19 cellular contexts compared by ENCODE assay signal in the genomic region with DNA sequence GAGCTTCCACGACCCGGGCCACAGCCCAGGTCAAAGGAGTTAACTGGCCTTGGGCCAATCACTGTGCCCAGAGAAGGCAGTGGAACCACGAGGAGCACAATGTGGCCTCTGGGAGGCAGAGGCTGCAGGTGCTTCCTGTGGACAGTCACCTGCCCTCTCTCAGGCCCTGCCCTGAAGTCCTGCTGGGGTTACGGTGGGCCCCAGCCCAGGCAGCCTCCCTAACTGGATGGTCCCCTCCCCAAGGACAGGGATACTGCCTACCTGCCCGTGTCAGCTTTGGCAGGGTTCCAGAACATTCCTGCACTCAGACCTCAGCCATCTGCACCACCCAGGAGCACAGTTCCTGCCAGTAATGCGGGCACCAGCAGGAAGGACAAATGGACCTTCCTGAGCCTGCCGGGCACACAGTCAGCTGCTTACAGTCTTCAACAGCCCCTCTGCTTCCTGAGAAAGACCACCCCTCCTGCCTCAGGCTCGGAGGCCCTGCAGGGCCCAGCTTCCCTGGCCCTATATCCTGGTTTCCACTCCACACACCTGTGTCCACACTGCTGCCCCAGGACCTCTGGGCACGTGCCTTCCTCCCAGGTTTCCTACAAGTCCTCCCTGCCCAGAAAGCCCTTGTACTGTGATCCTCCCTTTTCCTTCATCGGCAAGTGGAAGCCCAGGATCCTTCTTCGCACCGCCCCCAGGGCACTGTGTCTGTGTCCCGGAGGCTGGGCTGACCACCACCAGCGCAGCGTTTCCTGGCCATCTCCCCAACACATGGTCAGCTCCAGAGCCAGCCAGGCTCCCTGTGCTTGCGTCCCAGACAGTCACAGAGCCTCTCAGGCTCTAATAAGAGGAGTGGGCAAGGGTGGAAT. TPM values are rescaled to one million over a fixed set of nuclear protein-coding genes. Genes with fewer than 3 reads are reported as not detected.
DNase-seq lines count a peak whose midpoint lies in the region; ATAC-seq and TF ChIP-seq lines count a peak whose summit lies in the region.
"Had no signal": no experiment of that assay in that cellular context is flagged by ENCODE, and none has a peak within 500 bp of the region (broad histone marks: within the 10 kb centered on the region; RNA-seq: fewer than 3 reads in every experiment).

No MANE protein-coding gene starts in this region.

- intact Hi-C loops in left ventricle myocardium superior (cut with micrococcal nuclease) (no loop called here), cardiac septum (cut with DNase I) (no loop called here), breast epithelium (cut with DNase I; ENCODE audit: low total_unique reads) (no loop called here)

- no peaks in the 10 kb centered on the region for H3K27me3 Mint-ChIP-seq in mesothelial cell of epicardium (ENCODE audit: low read depth)
- H3K27me3 Mint-ChIP-seq in stimulated activated naive CD8-positive, alpha-beta T cell treated with anti-CD3 and anti-CD28 coated beads, Interleukin-15, amount 100 ng/mL, for 72 hours, result peaks cover 51% of the 10 kb centered on the region

- peak overlapping the region; percentile 60 to 61 for H3K27ac ChIP-seq in breast epithelium
- H3K27ac ChIP-seq: coronary artery had no signal

- no peak overlapping the region for H3K4me3 Mint-ChIP-seq in mesothelial cell of epicardium
- no peak overlapping the region for H3K4me3 Mint-ChIP-seq in stimulated activated naive CD8-positive, alpha-beta T cell treated with anti-CD3 and anti-CD28 coated beads, Interleukin-15, amount 100 ng/mL, for 72 hours
- H3K4me3 Mint-ChIP-seq: activated CD8-positive, alpha-beta T cell treated with anti-CD3 and anti-CD28 coated beads for 36 hours; activated T-helper 1 cell treated with anti-CD3 and anti-CD28 coated beads, Interleukin-12 subunit alpha, Interleukin-12 subunit beta, Interleukin-2, Interleukin-4 antibody, amounts not matched to agents 30 ng/mL and 10 ng/mL and 1 ng/mL, durations not matched to agents 14 hours and 24 hours and 36 hours; immature natural killer cell; type B pancreatic cell had no signal

- peaks cover 0 to 15% of the 10 kb centered on the region in 2 donors for H3K4me1 ChIP-seq in breast epithelium

- no peaks in the 10 kb centered on the region for H3K9me3 ChIP-seq in breast epithelium
- H3K9me3 ChIP-seq: Caco-2 had no signal

- H3K9me3 Mint-ChIP-seq in mesothelial cell of epicardium, result no peaks in the 10 kb centered on the region
- no peaks in the 10 kb centered on the region for H3K9me3 Mint-ChIP-seq in stimulated activated naive CD8-positive, alpha-beta T cell treated with anti-CD3 and anti-CD28 coated beads, Interleukin-15, amount 100 ng/mL, for 72 hours
- H3K9me3 Mint-ChIP-seq: activated CD8-positive, alpha-beta T cell treated with anti-CD3 and anti-CD28 coated beads for 36 hours; activated T-helper 1 cell treated with anti-CD3 and anti-CD28 coated beads, Interleukin-12 subunit alpha, Interleukin-12 subunit beta, Interleukin-2, Interleukin-4 antibody, amounts not matched to agents 30 ng/mL and 10 ng/mL and 1 ng/mL, durations not matched to agents 14 hours and 24 hours and 36 hours; immature natural killer cell; type B pancreatic cell had no signal

- H3K27ac Mint-ChIP-seq in mesothelial cell of epicardium, result peak overlapping the region; percentile 84
- no peak overlapping the region for H3K27ac Mint-ChIP-seq in stimulated activated naive CD8-positive, alpha-beta T cell treated with anti-CD3 and anti-CD28 coated beads, Interleukin-15, amount 100 ng/mL, for 72 hours
- H3K27ac Mint-ChIP-seq: activated CD8-positive, alpha-beta T cell treated with anti-CD3 and anti-CD28 coated beads for 36 hours; activated T-helper 1 cell treated with anti-CD3 and anti-CD28 coated beads, Interleukin-12 subunit alpha, Interleukin-12 subunit beta, Interleukin-2, Interleukin-4 antibody, amounts not matched to agents 30 ng/mL and 10 ng/mL and 1 ng/mL, durations not matched to agents 14 hours and 24 hours and 36 hours; immature natural killer cell; type B pancreatic cell had no signal

- ATAC-seq in left ventricle myocardium superior (no peak), GM18858 (IDR thresholded peaks at IDR 0.05; ENCODE audit: unreplicated experiment) (no peak)
- no peak for ATAC-seq in stimulated activated naive CD8-positive, alpha-beta T cell treated with anti-CD3 and anti-CD28 coated beads, Interleukin-15, amount 100 ng/mL, for 72 hours
- ATAC-seq: activated CD8-positive, alpha-beta T cell treated with anti-CD3 and anti-CD28 coated beads for 36 hours had no signal

- H3K36me3 Mint-ChIP-seq in mesothelial cell of epicardium, result peaks cover 39% of the 10 kb centered on the region
- H3K36me3 Mint-ChIP-seq: immature natural killer cell had no signal

- no peaks in the 10 kb centered on the region for H3K36me3 ChIP-seq in breast epithelium

- TF ChIP-seq POLR2A in breast epithelium (IDR thresholded peaks at IDR 0.05), result no peak

- H3K4me3 ChIP-seq in breast epithelium, result no peak overlapping the region
- H3K4me3 ChIP-seq: coronary artery had no signal

- TF ChIP-seq CTCF in breast epithelium (IDR thresholded peaks at IDR 0.05) (no peak), mesothelial cell of epicardium (IDR thresholded peaks at IDR 0.05; ENCODE audit: unreplicated experiment) (no peak), GM20000 (IDR thresholded peaks at IDR 0.05; ENCODE audit: extremely low read depth, missing control alignments) (no peak)

- peaks cover 12% of the 10 kb centered on the region for H3K4me1 Mint-ChIP-seq in mesothelial cell of epicardium
- H3K4me1 Mint-ChIP-seq in stimulated activated naive CD8-positive, alpha-beta T cell treated with anti-CD3 and anti-CD28 coated beads, Interleukin-15, amount 100 ng/mL, for 72 hours, result peaks cover 24% of the 10 kb centered on the region

- H3K27me3 ChIP-seq in breast epithelium, result no peaks in the 10 kb centered on the region

- peak; percentile 18 for DNase-seq in left ventricle myocardium superior
- DNase-seq in cardiac septum (ENCODE audit: low spot score), result no peak
- peak in 1 of 2 donors; percentile 56 for DNase-seq in breast epithelium (ENCODE audit: low spot score in 2 of 2)
- DNase-seq in mesothelial cell of epicardium (ENCODE audit: low spot score in 2 of 2, unreplicated experiment in 2 of 2), result no peak
- DNase-seq in iPS-NIHi7 (ENCODE audit: extremely low spot score), result no peak
- no peak for DNase-seq in stimulated activated naive CD8-positive, alpha-beta T cell treated with anti-CD3 and anti-CD28 coated beads, Interleukin-15, amount 100 ng/mL, for 72 hours
- DNase-seq in GM20000 (ENCODE audit: low spot score), result no peak
- DNase-seq: activated CD8-positive, alpha-beta T cell treated with anti-CD3 and anti-CD28 coated beads for 36 hours; Caco-2; immature natural killer cell; Kasumi-1; NCI-H524; stimulated activated CD4-positive, alpha-beta T cell treated with anti-CD3 and anti-CD28 coated beads, Interleukin-4, amount 100 ng/mL, for 4 hours had no signal

RNA-seq across cellular contexts. Expression of a gene that starts 23.3 kb away (rescaled TPM):
- total RNA-seq in left ventricle myocardium superior (0.37 TPM), cardiac septum (not detected), breast epithelium (10 to 100 TPM; 15.5 to 61.5 (median 57.0) TPM), mesothelial cell of epicardium (259 to 274 TPM (median 266 TPM) in 3 replicates)
- total RNA-seq: activated T-helper 1 cell treated with anti-CD3 and anti-CD28 coated beads, Interleukin-12 subunit alpha, Interleukin-12 subunit beta, Interleukin-2, Interleukin-4 antibody, amounts not matched to agents 30 ng/mL and 10 ng/mL and 1 ng/mL, durations not matched to agents 14 hours and 24 hours and 36 hours had no signal

RNA-seq across cellular contexts. Expression of a gene that starts 44.9 kb away (rescaled TPM):
- total RNA-seq in left ventricle myocardium superior (36.5 TPM), cardiac septum (32.6 TPM), breast epithelium (10 to 100 TPM; 61.9 to 71.7 (median 62.7) TPM), mesothelial cell of epicardium (47.7 to 52.4 TPM (median 52.3 TPM) in 3 replicates)

RNA-seq across cellular contexts. Expression of a gene that starts 53.4 kb away (rescaled TPM):
- total RNA-seq in left ventricle myocardium superior, result not detected
- not detected for total RNA-seq in cardiac septum
- total RNA-seq in breast epithelium, result 1 to 10 TPM in 1 of 3 donors, under 1 TPM in 1, not detected in 1; 0.98 to 1.3 TPM
- total RNA-seq in mesothelial cell of epicardium, result 9.4 to 12.2 TPM (median 10.5 TPM) in 3 replicates
- total RNA-seq: activated T-helper 1 cell treated with anti-CD3 and anti-CD28 coated beads, Interleukin-12 subunit alpha, Interleukin-12 subunit beta, Interleukin-2, Interleukin-4 antibody, amounts not matched to agents 30 ng/mL and 10 ng/mL and 1 ng/mL, durations not matched to agents 14 hours and 24 hours and 36 hours; Caco-2; epithelial cell of proximal tubule; skeletal muscle tissue had no signal

Comparison
In these comparisons a context has a peak if more than half of its experiments do, and no peak if none do; other contexts are left out.
1. RNA of a gene that starts 23.3 kb away (total RNA-seq): 259 to 274 TPM in mesothelial cell of epicardium and 15.5 to 61.5 TPM in breast epithelium; 0.37 TPM in left ventricle myocardium superior (single experiment) and not detected in cardiac septum (single experiment); every median in the first group is over 10 times any median in the second.